ENCODE assay signal across 8 cellular contexts in the genomic region with DNA sequence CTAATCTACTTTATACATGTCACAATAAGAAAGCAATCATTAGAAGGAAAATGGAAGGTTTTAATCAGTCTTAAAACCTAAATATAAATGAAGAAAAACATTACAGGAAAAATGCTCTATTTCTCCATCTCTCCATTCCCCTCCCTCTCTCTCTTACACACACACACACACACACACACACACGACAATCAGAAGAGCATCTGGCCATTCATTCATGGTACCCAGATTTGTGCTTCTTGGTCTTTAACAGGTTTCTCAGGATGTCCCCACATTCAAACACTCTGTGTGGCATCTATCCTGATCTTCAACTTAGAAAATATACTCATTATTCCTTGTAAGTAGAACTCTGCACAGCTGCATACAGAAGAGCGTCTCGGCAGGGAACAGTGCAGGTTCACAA. TPM values are rescaled to one million over a fixed set of nuclear protein-coding genes. Genes with fewer than 3 reads are reported as not detected.
A peak's percentile ranks its signal among the peaks of the same experiment; 100 is the strongest.
DNase-seq lines count a peak whose midpoint lies in the region; ATAC-seq and TF ChIP-seq lines count a peak whose summit lies in the region.

No MANE protein-coding gene starts in this region.

- POLR2A ChIA-PET in naive thymus-derived CD4-positive, alpha-beta T cell (lab: Charles Lee) = interaction anchor here (1.2 to 9.1 kb wide), 4 partner anchors 16 to 876 kb away, joined by 3 to 108 read pairs (median 20); a partner anchor contains a TSS

- no peaks in the 10 kb centered on the region for H3K9me3 ChIP-seq in Karpas-422 (ENCODE audit: low read length)
- no peaks in the 10 kb centered on the region for H3K9me3 ChIP-seq in colonic mucosa
- no peaks in the 10 kb centered on the region for H3K9me3 ChIP-seq in naive thymus-derived CD4-positive, alpha-beta T cell (ENCODE audit: control insufficient read depth in 2 of 3, low read length in 3 of 3)

- H3K27ac ChIP-seq in Karpas-422 (ENCODE audit: low read length) = no peak overlapping the region
- no peak overlapping the region for H3K27ac ChIP-seq in colonic mucosa
- H3K27ac ChIP-seq in naive thymus-derived CD4-positive, alpha-beta T cell (ENCODE audit: low read depth, low read length) = peak overlapping the region; percentile 96

- H3K79me2 ChIP-seq in Karpas-422 (ENCODE audit: low read length) = peaks cover 98% of the 10 kb centered on the region

- intact Hi-C loops in CD14-positive monocyte (cut with micrococcal nuclease) = loop anchor here in 1 of 2 donors (10.0 kb wide), 2 partner anchors 150 to 880 kb away; a partner anchor contains a TSS
- intact Hi-C loops in colonic mucosa (cut with DNase I) = loop anchor here (10.0 kb wide), 1 partner anchor 70 kb away; no protein-coding TSS in a partner anchor
- intact Hi-C loops in naive thymus-derived CD4-positive, alpha-beta T cell (cut with micrococcal nuclease) = loop anchor here in 1 of 2 donors (10.0 kb wide), 1 partner anchor 1710 kb away; a partner anchor contains a TSS

- H3K36me3 ChIP-seq in Karpas-422 (ENCODE audit: insufficient read depth, low read length) (peaks cover 12% of the 10 kb centered on the region; the same call in 1 of the 2 replicates), colonic mucosa (no peaks in the 10 kb centered on the region)
- no peaks in the 10 kb centered on the region for H3K36me3 ChIP-seq in naive thymus-derived CD4-positive, alpha-beta T cell (ENCODE audit: control insufficient read depth in 2 of 3, insufficient read depth in 3 of 3, low read length in 3 of 3)

- peaks cover 14 to 22% of the 10 kb centered on the region in 2 donors for H3K36me3 Mint-ChIP-seq in CD14-positive monocyte
- H3K36me3 Mint-ChIP-seq in naive thymus-derived CD4-positive, alpha-beta T cell = peaks cover 0 to 14% (median 5%) of the 10 kb centered on the region in 5 donors

- peak overlapping the region; percentile 82 for H3K4me3 ChIP-seq in Karpas-422 (ENCODE audit: low read length)
- peak overlapping the region; percentile 87 for H3K4me3 ChIP-seq in colonic mucosa
- H3K4me3 ChIP-seq in naive thymus-derived CD4-positive, alpha-beta T cell (ENCODE audit: low read length) = peak overlapping the region; percentile 85

- peak overlapping the region; percentile 82 for H3K9ac ChIP-seq in Karpas-422 (ENCODE audit: low read length)
- peak overlapping the region; percentile 75 to 96 for H3K9ac ChIP-seq in colonic mucosa (ENCODE audit: low read depth in 2 of 2, low read length in 2 of 2)

- no peak for ATAC-seq in naive thymus-derived CD4-positive, alpha-beta T cell

- in situ Hi-C loops in GM13977 (cut with MboI; ENCODE audit: low pct_unique_long_range_greater_than_20kb, low sequenced_read_pairs, unreplicated experiment) = no loop called here

- peaks cover 46% of the 10 kb centered on the region for H3K4me1 ChIP-seq in Karpas-422 (ENCODE audit: low read length)
- no peaks in the 10 kb centered on the region for H3K4me1 ChIP-seq in colonic mucosa
- peaks cover 16 to 21% of the 10 kb centered on the region in 2 donors for H3K4me1 ChIP-seq in naive thymus-derived CD4-positive, alpha-beta T cell (ENCODE audit: control insufficient read depth in 2 of 2, insufficient read depth in 2 of 2, low read length in 2 of 2)

- peaks cover 43% of the 10 kb centered on the region for H3K4me1 Mint-ChIP-seq in CD14-positive monocyte
- peaks cover 41 to 87% (median 74%) of the 10 kb centered on the region in 7 donors for H3K4me1 Mint-ChIP-seq in naive thymus-derived CD4-positive, alpha-beta T cell

- TF ChIP-seq CTCF in CD14-positive monocyte (IDR thresholded peaks at IDR 0.05) (no peak), colonic mucosa (IDR thresholded peaks at IDR 0.05) (no peak), GM13977 (IDR thresholded peaks at IDR 0.05; ENCODE audit: extremely low read depth, insufficient read depth, missing control alignments) (no peak)

- no peaks in the 10 kb centered on the region for H3K9me3 Mint-ChIP-seq in CD14-positive monocyte
- peaks cover 0 to 5% (median 0%) of the 10 kb centered on the region in 11 donors for H3K9me3 Mint-ChIP-seq in naive thymus-derived CD4-positive, alpha-beta T cell

- H3K9me2 ChIP-seq in Karpas-422 (replicated peaks; ENCODE audit: insufficient read depth, low read length) = no peaks in the 10 kb centered on the region

- peak overlapping the region; percentile 94 for H3K4me2 ChIP-seq in Karpas-422 (ENCODE audit: low read depth, low read length, poor library complexity, severe bottlenecking)

- peak overlapping the region; percentile 96 to 99 for H3K4me3 Mint-ChIP-seq in CD14-positive monocyte
- H3K4me3 Mint-ChIP-seq in naive thymus-derived CD4-positive, alpha-beta T cell = peak overlapping the region; percentile 87 to 99 (median 98)

- no peak overlapping the region for H2AFZ ChIP-seq in Karpas-422 (ENCODE audit: low read length)

- H3K27me3 ChIP-seq in Karpas-422 (ENCODE audit: low read length) (no peaks in the 10 kb centered on the region), colonic mucosa (no peaks in the 10 kb centered on the region)
- H3K27me3 ChIP-seq in naive thymus-derived CD4-positive, alpha-beta T cell (ENCODE audit: control insufficient read depth in 2 of 2, insufficient read depth in 2 of 2, low read length in 2 of 2) = no peaks in the 10 kb centered on the region

- peaks cover 0 to 2% (median 0%) of the 10 kb centered on the region in 3 donors for H3K27me3 Mint-ChIP-seq in CD14-positive monocyte (ENCODE audit: low read depth in 3 of 3)
- H3K27me3 Mint-ChIP-seq in naive thymus-derived CD4-positive, alpha-beta T cell = no peaks in the 10 kb centered on the region

- H4K20me1 ChIP-seq in Karpas-422 (ENCODE audit: insufficient read depth, low read depth, low read length) = no peaks in the 10 kb centered on the region

- no peak for DNase-seq in CD14-positive monocyte (ENCODE audit: low spot score)
- peak; percentile 56 for DNase-seq in Karpas-422
- no peak for DNase-seq in colonic mucosa
- no peak for DNase-seq in naive thymus-derived CD4-positive, alpha-beta T cell
- no peak for DNase-seq in GM13977 (ENCODE audit: low spot score)
- no peak for DNase-seq in hepatic stellate cell (ENCODE audit: low spot score)
- no peak for DNase-seq in AG08396 (ENCODE audit: low spot score)
- DNase-seq in HuH-7 (ENCODE audit: low spot score) = no peak

- peak overlapping the region; percentile 99 to 100 (median 99) for H3K27ac Mint-ChIP-seq in CD14-positive monocyte
- H3K27ac Mint-ChIP-seq in naive thymus-derived CD4-positive, alpha-beta T cell = peak overlapping the region; percentile 95 to 100 (median 99)

- CTCF ChIA-PET in naive thymus-derived CD4-positive, alpha-beta T cell (lab: Charles Lee) = no interaction called here

RNA-seq across cellular contexts. Expression of a gene that starts 0.8 kb away (rescaled TPM):
- 1 to 10 TPM; 4.3 to 6.3 TPM for polyA plus RNA-seq in CD14-positive monocyte
- total RNA-seq in Karpas-422 (2014; rRNA removed; shearing (Covaris generic); ENCODE audit: low replicate concordance) = 16.5 and 37.4 TPM in 2 replicates
- total RNA-seq in colonic mucosa = 10 to 100 TPM; 10.2 to 10.7 TPM
- 10 to 100 TPM; 10.3 to 19.2 (median 12.1) TPM for total RNA-seq in naive thymus-derived CD4-positive, alpha-beta T cell
- 1 to 10 TPM; 6.1 to 6.7 TPM for polyA plus RNA-seq in naive thymus-derived CD4-positive, alpha-beta T cell

RNA-seq across cellular contexts. Expression of a gene that starts 16.6 kb away (rescaled TPM):
- 10 to 100 TPM; 60.0 to 66.5 TPM for polyA plus RNA-seq in CD14-positive monocyte
- total RNA-seq in Karpas-422 (2014; rRNA removed; shearing (Covaris generic); ENCODE audit: low replicate concordance) = 209 and 327 TPM in 2 replicates
- 100 to 1,000 TPM; 100 to 116 TPM for total RNA-seq in colonic mucosa
- total RNA-seq in naive thymus-derived CD4-positive, alpha-beta T cell = 100 to 1,000 TPM; 190 to 413 (median 372) TPM
- 100 to 1,000 TPM in 1 of 2 donors, 10 to 100 TPM in 1; 86.3 to 113 TPM for polyA plus RNA-seq in naive thymus-derived CD4-positive, alpha-beta T cell
